In genomic region chr17:18187816-18188761, GRCh38 we compare ENCODE assay signal across 8 cellular contexts. TPM values are rescaled to one million over a fixed set of nuclear protein-coding genes. Genes with fewer than 3 reads are reported as not detected.
DNase-seq lines count a peak whose midpoint lies in the region; ATAC-seq and TF ChIP-seq lines count a peak whose summit lies in the region.

No MANE protein-coding gene starts in this region.

- DNase-seq in GM23248 (peak; percentile 88), WTC11 (ENCODE audit: low spot score) (no peak), fibroblast of villous mesenchyme (ENCODE audit: low read depth) (peak; percentile 57), skeletal muscle cell (ENCODE audit: low read depth) (no peak), NCI-H146 treated with DMSO at 0.1 percent for 48 hours (lab: John Stamatoyannopoulos, UW; ENCODE audit: unreplicated experiment) (no peak), SJCRH30 (no peak)

- CTCF ChIA-PET in WTC11 (lab: Charles Lee), result interaction anchor here (2.1 kb wide), 1 partner anchor 45 kb away, joined by 8 read pairs; no protein-coding TSS in a partner anchor

- no peak overlapping the region for H2AFZ ChIP-seq in GM23248

- in situ Hi-C loops in GM23248 (cut with MboI), result no loop called here

- H3K4me3 ChIP-seq in GM23248, result peak overlapping the region; percentile 94
- H3K4me3 ChIP-seq in fibroblast of villous mesenchyme (ENCODE audit: low read depth, low read length), result peak overlapping the region; percentile 81
- peak overlapping the region; percentile 84 for H3K4me3 ChIP-seq in skeletal muscle cell (ENCODE audit: low read depth, low read length)
- H3K4me3 ChIP-seq in SJCRH30, result no peak overlapping the region

- H3K27me3 ChIP-seq in GM23248 (replicated peaks; ENCODE audit: insufficient read depth) (no peaks in the 10 kb centered on the region), SJCRH30 (no peaks in the 10 kb centered on the region)

- H4K20me1 ChIP-seq in GM23248 (ENCODE audit: insufficient read depth), result peaks cover 16% of the 10 kb centered on the region

- H3K9me3 ChIP-seq in GM23248 (ENCODE audit: low read depth) (no peaks in the 10 kb centered on the region), SJCRH30 (replicated peaks) (no peaks in the 10 kb centered on the region)

- WGBS in GM23248 (ENCODE audit: low coverage in 1 of 2, low lambda C conversion rate in 2 of 2, missing lambda C conversion rate in 2 of 2), 2 experiments, result 1 to 3% methylated on average over 9 of the region's 9 CpGs

- H3F3A ChIP-seq in GM23248 (ENCODE audit: insufficient read depth), result peaks cover 56% of the 10 kb centered on the region

- H3K36me3 ChIP-seq in GM23248 (ENCODE audit: low read depth) (peaks cover 9% of the 10 kb centered on the region; the same call in 1 of the 2 replicates), SJCRH30 (peaks cover 64% of the 10 kb centered on the region)

- peaks cover 41% of the 10 kb centered on the region for H3K4me1 Mint-ChIP-seq in WTC11

- H3K9me3 Mint-ChIP-seq in WTC11, result no peaks in the 10 kb centered on the region

- H3K27ac ChIP-seq in GM23248, result peak overlapping the region; percentile 97
- H3K27ac ChIP-seq in SJCRH30, result no peak overlapping the region

- peak overlapping the region; percentile 96 for H3K9ac ChIP-seq in GM23248

- POLR2A ChIA-PET in WTC11 (lab: Charles Lee), result no interaction called here

- no peaks in the 10 kb centered on the region for H3K27me3 Mint-ChIP-seq in WTC11 (ENCODE audit: low read depth)

- H3K4me1 ChIP-seq in GM23248 (ENCODE audit: insufficient read depth) (peaks cover 50% of the 10 kb centered on the region), SJCRH30 (peaks cover 17% of the 10 kb centered on the region)

- no peaks in the 10 kb centered on the region for H3K9me2 ChIP-seq in GM23248 (ENCODE audit: insufficient read depth)

- no peak for ATAC-seq in WTC11
- ATAC-seq in GM18517 (IDR thresholded peaks at IDR 0.05; ENCODE audit: unreplicated experiment), result no peak
- no peak for ATAC-seq in HG03139 (IDR thresholded peaks at IDR 0.05; ENCODE audit: unreplicated experiment)

- H3K4me2 ChIP-seq in GM23248 (ENCODE audit: unreplicated experiment), result peak overlapping the region; percentile 98

- H3K36me3 Mint-ChIP-seq in WTC11, result peaks cover 40% of the 10 kb centered on the region

- TF ChIP-seq CTCF in WTC11 (IDR thresholded peaks at IDR 0.05) (no peak), fibroblast of villous mesenchyme (IDR thresholded peaks at IDR 0.05; ENCODE audit: insufficient read depth, low read depth, low read length) (no peak)

- peak overlapping the region; percentile 40; the same call in 1 of the 2 replicates for H3K27ac Mint-ChIP-seq in WTC11

- peak overlapping the region; percentile 93; the same call in 1 of the 2 replicates for H3K4me3 Mint-ChIP-seq in WTC11

- H3K79me2 ChIP-seq in GM23248 (ENCODE audit: insufficient read depth), result peaks cover 94% of the 10 kb centered on the region

TF ChIP-seq in WTC11, 78 proteins besides CTCF, POLR2A, EP300 and RAD21:
- TF ChIP-seq AFF4 (CRISPR knock-in tag; IDR thresholded peaks at IDR 0.05; ENCODE audit: borderline replicate concordance), result no peak
- no peak for TF ChIP-seq ZNF512 (CRISPR knock-in tag; IDR thresholded peaks at IDR 0.05; ENCODE audit: borderline replicate concordance)
- no peak for TF ChIP-seq ZNF416 (CRISPR knock-in tag; IDR thresholded peaks at IDR 0.05)
- no peak for TF ChIP-seq GRHL2 (CRISPR knock-in tag; IDR thresholded peaks at IDR 0.05; ENCODE audit: insufficient replicate concordance, severe bottlenecking)
- TF ChIP-seq ZNF121 (CRISPR knock-in tag; IDR thresholded peaks at IDR 0.05), result no peak
- TF ChIP-seq E2F4 (CRISPR knock-in tag; IDR thresholded peaks at IDR 0.05; ENCODE audit: borderline replicate concordance, low read depth), result no peak
- TF ChIP-seq ZNF263 (CRISPR knock-in tag; IDR thresholded peaks at IDR 0.05; ENCODE audit: low read depth), result no peak
- no peak for TF ChIP-seq USF1 (CRISPR knock-in tag; IDR thresholded peaks at IDR 0.05)

RNA-seq across cellular contexts. Expression of gene ALKBH5, which starts 4.5 kb away (rescaled TPM):
- 152 and 161 TPM in 2 replicates for total RNA-seq in GM23248 (2014; rRNA removed; shearing (Covaris generic))
- 81.9 and 85.2 TPM in 2 replicates for polyA plus RNA-seq in GM23248 (2016; fragmentation: Nextera tagmentation; extraction: Ambion mirVana)
- total RNA-seq in WTC11 (2021) (105 to 115 TPM (median 111 TPM) in 3 replicates), fibroblast of villous mesenchyme (113 and 144 TPM in 2 replicates)
- total RNA-seq in SJCRH30 (2014; rRNA removed; shearing (Covaris generic)), result 297 and 308 TPM in 2 replicates

RNA-seq across cellular contexts. Expression of gene LLGL1, which starts 37.3 kb away (rescaled TPM):
- 37.3 and 40.3 TPM in 2 replicates for total RNA-seq in GM23248 (2014; rRNA removed; shearing (Covaris generic))
- 3.4 and 3.5 TPM in 2 replicates for polyA plus RNA-seq in GM23248 (2016; fragmentation: Nextera tagmentation; extraction: Ambion mirVana)
- total RNA-seq in WTC11 (2021) (76.0 to 87.8 TPM (median 78.6 TPM) in 3 replicates), fibroblast of villous mesenchyme (44.0 and 49.3 TPM in 2 replicates)
- 75.0 and 78.3 TPM in 2 replicates for total RNA-seq in SJCRH30 (2014; rRNA removed; shearing (Covaris generic))

Comparison
In these comparisons a context has a peak if more than half of its experiments do, and no peak if none do; other contexts are left out.
1. DNase-seq: peak in GM23248 (single experiment) and fibroblast of villous mesenchyme (single experiment); none in WTC11 (single experiment), skeletal muscle cell (single experiment), NCI-H146 treated with DMSO at 0.1 percent for 48 hours (single experiment) and SJCRH30 (0 of 2).